Comparison of ENCODE assay signal across 12 cellular contexts in the genomic region with DNA sequence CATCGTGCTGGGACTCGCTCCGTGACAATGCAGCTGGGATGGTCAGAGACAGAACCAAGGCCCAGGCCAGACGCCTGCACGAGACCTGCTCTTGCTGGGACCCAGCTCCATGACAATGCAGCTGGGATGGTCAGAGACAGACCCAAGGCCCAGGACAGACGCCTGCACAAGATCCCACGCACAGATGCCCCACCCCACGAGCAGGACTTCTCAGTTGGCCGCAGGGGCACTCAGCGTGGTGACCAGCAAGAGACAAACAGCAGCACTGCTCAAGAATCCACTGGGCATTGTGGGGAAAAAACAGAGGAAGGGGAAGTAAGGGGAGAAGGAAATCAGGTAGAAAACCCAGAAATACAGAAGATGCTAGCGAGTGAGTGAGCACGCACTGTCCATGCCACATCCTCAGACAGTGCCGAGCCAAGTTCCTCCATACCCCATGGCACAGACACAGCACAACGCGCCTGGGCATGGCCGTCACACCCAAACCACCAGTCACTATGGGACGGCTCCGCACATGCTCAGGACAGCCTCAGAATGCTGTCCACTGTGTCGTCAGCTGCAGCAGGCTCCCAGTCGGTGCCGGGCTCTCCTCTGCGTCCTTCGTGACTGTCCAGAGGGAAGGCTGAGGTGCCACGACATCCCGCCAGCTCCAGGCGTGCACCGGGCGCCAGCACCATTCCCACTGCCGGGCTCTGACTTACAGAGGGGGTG.
"Had no signal": no experiment of that assay in that cellular context is flagged by ENCODE, and none has a peak within 500 bp of the region (broad histone marks: within the 10 kb centered on the region; RNA-seq: fewer than 3 reads in every experiment).

No MANE protein-coding gene starts in this region.

- H3K9me3 ChIP-seq: esophagus squamous epithelium, neutrophil, right lobe of liver had no signal

- H3K4me3 Mint-ChIP-seq: activated CD4-positive, alpha-beta memory T cell treated with anti-CD3 and anti-CD28 coated beads for 36 hours; activated T-cell treated with anti-CD3 and anti-CD28 coated beads, Interleukin-2, amount 50 U/mL, for 72 hours had no signal

- H3K27ac Mint-ChIP-seq: activated T-cell treated with anti-CD3 and anti-CD28 coated beads, Interleukin-2, amount 50 U/mL, for 72 hours had no signal

- H3K9me3 Mint-ChIP-seq: activated CD4-positive, alpha-beta memory T cell treated with anti-CD3 and anti-CD28 coated beads for 36 hours; activated T-cell treated with anti-CD3 and anti-CD28 coated beads, Interleukin-2, amount 50 U/mL, for 72 hours had no signal

- H3K27ac ChIP-seq: esophagus squamous epithelium, neutrophil, right lobe of liver had no signal

- H3K4me3 ChIP-seq: esophagus squamous epithelium, right lobe of liver had no signal

- DNase-seq: activated CD4-positive, alpha-beta memory T cell treated with anti-CD3 and anti-CD28 coated beads for 36 hours; activated CD4-positive, alpha-beta T cell treated with anti-CD3 and anti-CD28 coated beads for 1 hour; activated CD8-positive, alpha-beta memory T cell treated with anti-CD3 and anti-CD28 coated beads, Interleukin-2, amount 50 U/mL, for 4 hours; activated T-cell treated with anti-CD3 and anti-CD28 coated beads, Interleukin-2, amount 50 U/mL, for 72 hours; cerebellar nuclear complex; esophagus squamous epithelium; foreskin fibroblast; SHP77; stimulated activated naive CD4-positive, alpha-beta T cell treated with Interleukin-2 at 50 U/mL for 16 hours; T-helper 9 cell had no signal

- H3K27me3 Mint-ChIP-seq: activated CD4-positive, alpha-beta memory T cell treated with anti-CD3 and anti-CD28 coated beads for 36 hours had no signal

- H3K27me3 ChIP-seq: esophagus squamous epithelium, neutrophil, right lobe of liver had no signal
